ENCODE assay signal across 27 cellular contexts in the genomic region with DNA sequence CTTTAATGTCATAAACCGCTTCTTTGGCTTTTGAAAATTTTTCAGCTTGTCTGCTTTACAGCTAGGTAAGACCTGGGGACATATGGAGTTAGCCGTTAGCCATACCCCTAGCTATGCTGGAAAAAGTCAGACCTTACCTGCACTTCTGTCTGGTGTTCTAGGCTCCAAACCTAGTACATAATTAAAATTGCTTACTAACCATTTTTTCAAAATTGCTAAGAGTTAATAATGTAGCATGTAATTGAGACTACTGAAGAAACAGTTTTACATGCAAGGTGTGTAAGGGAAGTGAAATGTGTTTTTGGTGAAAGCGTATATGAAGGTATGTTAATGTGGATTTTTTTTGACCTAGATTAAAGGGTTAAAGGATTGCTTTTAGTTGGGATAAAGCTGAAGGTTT.
"Had no signal": no experiment of that assay in that cellular context is flagged by ENCODE, and none has a peak within 500 bp of the region (broad histone marks: within the 10 kb centered on the region; RNA-seq: fewer than 3 reads in every experiment).

No MANE protein-coding gene starts in this region.

- H3K27me3 ChIP-seq: colonic mucosa, esophagus muscularis mucosa, esophagus squamous epithelium, foreskin keratinocyte, gastrocnemius medialis, gastroesophageal sphincter, heart left ventricle, heart right ventricle had no signal

- H3K27ac ChIP-seq: colonic mucosa, coronary artery, dorsolateral prefrontal cortex, epithelial cell of prostate, esophagus muscularis mucosa, esophagus squamous epithelium, foreskin keratinocyte, gastrocnemius medialis, gastroesophageal sphincter, heart left ventricle, heart right ventricle had no signal

- FAIRE-seq: colon, endometrium, endothelial cell of umbilical vein had no signal

- DNase-seq: colonic mucosa; cortex of kidney; dermis blood vessel endothelial cell; dorsolateral prefrontal cortex; effector CD4-positive, alpha-beta T cell; effector CD8-positive, alpha-beta T cell; effector memory CD4-positive, alpha-beta T cell; effector memory CD8-positive, alpha-beta T cell; endodermal cell; erythroblast; esophagus squamous epithelium; foreskin fibroblast; foreskin keratinocyte; foreskin melanocyte; gastrocnemius medialis; glutamatergic neuron; head of caudate nucleus; heart left ventricle; heart right ventricle had no signal

- H3K4me3 ChIP-seq: colonic mucosa, coronary artery, dorsolateral prefrontal cortex, esophagus muscularis mucosa, esophagus squamous epithelium, gastrocnemius medialis, gastroesophageal sphincter, heart left ventricle, heart right ventricle had no signal

- H3K36me3 ChIP-seq: colonic mucosa, esophagus muscularis mucosa, esophagus squamous epithelium, gastrocnemius medialis, gastroesophageal sphincter, heart left ventricle, heart right ventricle had no signal

- H3K4me1 ChIP-seq: colonic mucosa, esophagus muscularis mucosa, esophagus squamous epithelium, foreskin keratinocyte, gastrocnemius medialis, gastroesophageal sphincter, heart left ventricle, heart right ventricle had no signal

- ATAC-seq: effector memory CD8-positive, alpha-beta T cell; esophagus mucosa; foreskin keratinocyte; gastrocnemius medialis; gastroesophageal sphincter; heart left ventricle; heart right ventricle had no signal

- H3K9me3 ChIP-seq: colonic mucosa, esophagus muscularis mucosa, esophagus squamous epithelium, gastrocnemius medialis, gastroesophageal sphincter, heart left ventricle, heart right ventricle had no signal
